1 cellular context compared by ENCODE assay signal in the genomic region with DNA sequence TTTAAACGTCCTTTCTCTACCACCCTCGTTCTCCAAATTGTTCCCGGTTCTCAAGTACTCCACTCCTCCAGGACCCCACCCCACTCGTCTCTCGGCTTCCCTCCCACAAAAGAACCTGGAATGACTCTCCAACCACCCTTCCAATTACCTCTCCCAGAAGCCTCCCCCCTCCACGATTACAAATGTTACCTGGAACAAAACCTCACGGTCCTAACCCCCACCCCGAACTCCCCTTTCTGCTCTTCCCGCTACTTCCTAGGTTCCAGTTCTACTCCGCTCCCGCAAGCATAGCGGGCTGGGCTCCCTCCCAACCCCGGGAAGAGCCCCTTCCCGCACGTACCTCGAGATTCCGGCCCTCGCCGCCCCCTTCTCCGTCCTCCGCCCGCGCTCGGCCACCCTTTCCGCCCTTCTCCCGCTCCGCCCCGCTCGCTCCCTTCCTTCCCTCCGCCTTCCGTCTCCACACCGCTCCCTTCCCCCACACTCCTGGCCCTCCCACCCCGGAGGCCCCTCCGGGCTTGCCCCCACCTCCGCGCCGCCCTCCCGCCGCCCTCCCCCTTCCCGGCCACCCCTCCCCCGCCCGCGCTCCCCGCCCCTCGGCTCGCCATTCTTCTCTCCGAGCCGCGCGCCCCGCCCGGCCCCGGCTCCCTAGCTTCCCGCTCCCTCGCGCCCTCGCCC.
TF ChIP-seq lines count a peak whose summit lies in the region.

No MANE protein-coding gene starts in this region.

TF ChIP-seq in HepG2, 621 proteins besides CTCF, POLR2A, EP300 and RAD21 (continued from another document and continues in another):
- no peak for TF ChIP-seq ZNF407 (CRISPR knock-in tag; IDR thresholded peaks at IDR 0.05; ENCODE audit: not compliant biosample characterization)
- no peak for TF ChIP-seq CERS6 (CRISPR knock-in tag; IDR thresholded peaks at IDR 0.05)
- TF ChIP-seq MED13 (CRISPR knock-in tag; IDR thresholded peaks at IDR 0.05), result peak; percentile 22; the same call in 1 of the 2 replicates
- no peak for TF ChIP-seq NFATC3 (CRISPR knock-in tag; IDR thresholded peaks at IDR 0.05)
- no peak for TF ChIP-seq ZNF75D (CRISPR knock-in tag; IDR thresholded peaks at IDR 0.05; ENCODE audit: borderline replicate concordance)
- TF ChIP-seq ZNF839 (CRISPR knock-in tag; IDR thresholded peaks at IDR 0.05; ENCODE audit: borderline replicate concordance), result no peak
- no peak; the same call in 1 of the 2 replicates for TF ChIP-seq SRY (CRISPR knock-in tag; IDR thresholded peaks at IDR 0.05)
- no peak for TF ChIP-seq SMAD9 (CRISPR knock-in tag; IDR thresholded peaks at IDR 0.05)
- TF ChIP-seq JARID2 (CRISPR knock-in tag; IDR thresholded peaks at IDR 0.05; ENCODE audit: insufficient replicate concordance), result no peak
- 0 out of 2 replicates have a peak, but pooled peaks have one; percentile 74 for TF ChIP-seq ZNF101 (CRISPR knock-in tag; IDR thresholded peaks at IDR 0.05; ENCODE audit: borderline replicate concordance, low read depth)
- 0 out of 2 replicates have a peak, but pooled peaks have one; percentile 17 for TF ChIP-seq ZNF431 (CRISPR knock-in tag; IDR thresholded peaks at IDR 0.05; ENCODE audit: borderline replicate concordance, low read depth)
- TF ChIP-seq ZBTB3 (CRISPR knock-in tag; IDR thresholded peaks at IDR 0.05; ENCODE audit: borderline replicate concordance, low read depth), result no peak
- TF ChIP-seq SPEN (CRISPR knock-in tag; IDR thresholded peaks at IDR 0.05; ENCODE audit: low read depth), result no peak
- peak; percentile 35; the same call in 1 of the 2 replicates for TF ChIP-seq PAXIP1 (CRISPR knock-in tag; conservative IDR thresholded peaks at IDR 0.05)
- no peak for TF ChIP-seq MEIS2 (CRISPR knock-in tag; IDR thresholded peaks at IDR 0.05)
- TF ChIP-seq, protein P1, sequence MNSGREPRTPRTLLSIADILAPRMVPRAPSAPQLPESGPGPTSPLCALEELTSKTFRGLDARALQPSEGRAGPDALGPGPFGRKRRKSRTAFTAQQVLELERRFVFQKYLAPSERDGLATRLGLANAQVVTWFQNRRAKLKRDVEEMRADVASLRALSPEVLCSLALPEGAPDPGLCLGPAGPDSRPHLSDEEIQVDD (CRISPR knock-in tag; IDR thresholded peaks at IDR 0.05; ENCODE audit: borderline replicate concordance), result no peak
- no peak for TF ChIP-seq STAT5B (CRISPR knock-in tag; IDR thresholded peaks at IDR 0.05)
- peak; percentile 7; the same call in 1 of the 2 replicates for TF ChIP-seq SOX13 (IDR thresholded peaks at IDR 0.05)
- peak in 1 of 2 experiments; percentile 31; a peak in 1 of 4 replicates for TF ChIP-seq SOX13 (CRISPR knock-in tag; conservative IDR thresholded peaks at IDR 0.05 in 1 of 2, IDR thresholded peaks at IDR 0.05 in 1 of 2)
- TF ChIP-seq SRSF1 (optimal IDR thresholded peaks at IDR 0.05; ENCODE audit: low read depth, low read length), result peak; percentile 40
- no peak for TF ChIP-seq FOXM1 (CRISPR knock-in tag; IDR thresholded peaks at IDR 0.05)
- peak; percentile 11 for TF ChIP-seq TEAD3 (CRISPR knock-in tag; optimal IDR thresholded peaks at IDR 0.05; ENCODE audit: borderline replicate concordance)
- 0 out of 2 replicates have a peak, but pooled peaks have one; percentile 14 for TF ChIP-seq ZNF580 (CRISPR knock-in tag; IDR thresholded peaks at IDR 0.05; ENCODE audit: borderline replicate concordance, low read depth)
- TF ChIP-seq, protein P2, sequence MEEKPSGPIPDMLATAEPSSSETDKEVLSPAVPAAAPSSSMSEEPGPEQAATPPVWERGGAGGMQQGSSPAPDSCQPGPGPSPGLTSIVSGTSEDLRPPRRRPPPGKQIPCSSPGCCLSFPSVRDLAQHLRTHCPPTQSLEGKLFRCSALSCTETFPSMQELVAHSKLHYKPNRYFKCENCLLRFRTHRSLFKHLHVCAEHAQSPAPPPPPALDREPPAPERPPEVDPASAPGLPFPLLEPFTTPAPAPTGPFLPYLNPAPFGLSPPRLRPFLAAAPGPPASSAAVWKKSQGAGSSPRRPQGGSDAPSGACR (CRISPR knock-in tag; IDR thresholded peaks at IDR 0.05), result no peak
- TF ChIP-seq, protein P3, sequence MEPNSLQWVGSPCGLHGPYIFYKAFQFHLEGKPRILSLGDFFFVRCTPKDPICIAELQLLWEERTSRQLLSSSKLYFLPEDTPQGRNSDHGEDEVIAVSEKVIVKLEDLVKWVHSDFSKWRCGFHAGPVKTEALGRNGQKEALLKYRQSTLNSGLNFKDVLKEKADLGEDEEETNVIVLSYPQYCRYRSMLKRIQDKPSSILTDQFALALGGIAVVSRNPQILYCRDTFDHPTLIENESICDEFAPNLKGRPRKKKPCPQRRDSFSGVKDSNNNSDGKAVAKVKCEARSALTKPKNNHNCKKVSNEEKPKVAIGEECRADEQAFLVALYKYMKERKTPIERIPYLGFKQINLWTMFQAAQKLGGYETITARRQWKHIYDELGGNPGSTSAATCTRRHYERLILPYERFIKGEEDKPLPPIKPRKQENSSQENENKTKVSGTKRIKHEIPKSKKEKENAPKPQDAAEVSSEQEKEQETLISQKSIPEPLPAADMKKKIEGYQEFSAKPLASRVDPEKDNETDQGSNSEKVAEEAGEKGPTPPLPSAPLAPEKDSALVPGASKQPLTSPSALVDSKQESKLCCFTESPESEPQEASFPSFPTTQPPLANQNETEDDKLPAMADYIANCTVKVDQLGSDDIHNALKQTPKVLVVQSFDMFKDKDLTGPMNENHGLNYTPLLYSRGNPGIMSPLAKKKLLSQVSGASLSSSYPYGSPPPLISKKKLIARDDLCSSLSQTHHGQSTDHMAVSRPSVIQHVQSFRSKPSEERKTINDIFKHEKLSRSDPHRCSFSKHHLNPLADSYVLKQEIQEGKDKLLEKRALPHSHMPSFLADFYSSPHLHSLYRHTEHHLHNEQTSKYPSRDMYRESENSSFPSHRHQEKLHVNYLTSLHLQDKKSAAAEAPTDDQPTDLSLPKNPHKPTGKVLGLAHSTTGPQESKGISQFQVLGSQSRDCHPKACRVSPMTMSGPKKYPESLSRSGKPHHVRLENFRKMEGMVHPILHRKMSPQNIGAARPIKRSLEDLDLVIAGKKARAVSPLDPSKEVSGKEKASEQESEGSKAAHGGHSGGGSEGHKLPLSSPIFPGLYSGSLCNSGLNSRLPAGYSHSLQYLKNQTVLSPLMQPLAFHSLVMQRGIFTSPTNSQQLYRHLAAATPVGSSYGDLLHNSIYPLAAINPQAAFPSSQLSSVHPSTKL (CRISPR knock-in tag; IDR thresholded peaks at IDR 0.05), result peak; percentile 59
- peak; percentile 66; the same call in 1 of the 2 replicates for TF ChIP-seq GABPB1 (CRISPR knock-in tag; IDR thresholded peaks at IDR 0.05)
- TF ChIP-seq ZSCAN9 (CRISPR knock-in tag; IDR thresholded peaks at IDR 0.05; ENCODE audit: borderline replicate concordance), result peak; percentile 47; the same call in 1 of the 2 replicates
- no peak for TF ChIP-seq PRDM10 (CRISPR knock-in tag; IDR thresholded peaks at IDR 0.05; ENCODE audit: low read depth)
- no peak for TF ChIP-seq SP1 (IDR thresholded peaks at IDR 0.05)
- TF ChIP-seq SP1 (CRISPR knock-in tag; IDR thresholded peaks at IDR 0.05), result peak; percentile 44; the same call in 1 of the 2 replicates
